In genomic region chr1:54510715-54511270, GRCh38 we compare ENCODE assay signal across 20 cellular contexts. TPM values are rescaled to one million over a fixed set of nuclear protein-coding genes. Genes with fewer than 3 reads are reported as not detected.
"Had no signal": no experiment of that assay in that cellular context is flagged by ENCODE, and none has a peak within 500 bp of the region (broad histone marks: within the 10 kb centered on the region; RNA-seq: fewer than 3 reads in every experiment).

No MANE protein-coding gene starts in this region.

- H3K9me3 ChIP-seq: ascending aorta, prostate gland, right atrium auricular region, suprapubic skin, upper lobe of left lung had no signal

- FAIRE-seq: endometrium, frontal cortex, kidney had no signal

- H3K27me3 ChIP-seq: ascending aorta, right atrium auricular region, suprapubic skin, upper lobe of left lung had no signal

- H3K27ac ChIP-seq: ascending aorta, coronary artery, prostate gland, right atrium auricular region, suprapubic skin, upper lobe of left lung had no signal

- H3K36me3 ChIP-seq: ascending aorta, prostate gland, right atrium auricular region, suprapubic skin, upper lobe of left lung had no signal

- DNase-seq: activated CD4-positive, alpha-beta T cell treated with anti-CD3 and anti-CD28 coated beads, Interleukin-2, amount 10 ng/mL, durations not matched to agents 7 days and 5 days; activated CD8-positive, alpha-beta memory T cell treated with anti-CD3 and anti-CD28 coated beads, Interleukin-2, amount 50 U/mL, for 4 hours; activated naive CD4-positive, alpha-beta T cell treated with anti-CD3 and anti-CD28 coated beads, Interleukin-2, amount 50 U/mL, for 16 hours; activated T-cell treated with anti-CD3 and anti-CD28 coated beads, Interleukin-2, amount 50 U/mL, for 4 hours; erythroblast; head of caudate nucleus; kidney; stimulated activated CD4-positive, alpha-beta T cell treated with anti-CD3 and anti-CD28 coated beads, Interleukin-15, amount 100 ng/mL, for 24 hours; stimulated activated CD4-positive, alpha-beta T cell treated with anti-CD3 and anti-CD28 coated beads, Interleukin-2, amount 100 ng/mL, for 48 hours; T-helper 9 cell; upper lobe of left lung had no signal

- H3K4me3 ChIP-seq: ascending aorta, coronary artery, prostate gland, right atrium auricular region, suprapubic skin, upper lobe of left lung had no signal

- H3K4me1 ChIP-seq: ascending aorta, prostate gland, right atrium auricular region, suprapubic skin, upper lobe of left lung had no signal

- ATAC-seq: activated T-cell treated with anti-CD3 and anti-CD28 coated beads, Interleukin-2, amount 50 U/mL, for 4 hours; left lobe of liver had no signal

RNA-seq across cellular contexts. Expression of gene ACOT11, which starts 37.2 kb away (rescaled TPM):
- polyA plus RNA-seq: neural cell had no signal
